In the genomic region with DNA sequence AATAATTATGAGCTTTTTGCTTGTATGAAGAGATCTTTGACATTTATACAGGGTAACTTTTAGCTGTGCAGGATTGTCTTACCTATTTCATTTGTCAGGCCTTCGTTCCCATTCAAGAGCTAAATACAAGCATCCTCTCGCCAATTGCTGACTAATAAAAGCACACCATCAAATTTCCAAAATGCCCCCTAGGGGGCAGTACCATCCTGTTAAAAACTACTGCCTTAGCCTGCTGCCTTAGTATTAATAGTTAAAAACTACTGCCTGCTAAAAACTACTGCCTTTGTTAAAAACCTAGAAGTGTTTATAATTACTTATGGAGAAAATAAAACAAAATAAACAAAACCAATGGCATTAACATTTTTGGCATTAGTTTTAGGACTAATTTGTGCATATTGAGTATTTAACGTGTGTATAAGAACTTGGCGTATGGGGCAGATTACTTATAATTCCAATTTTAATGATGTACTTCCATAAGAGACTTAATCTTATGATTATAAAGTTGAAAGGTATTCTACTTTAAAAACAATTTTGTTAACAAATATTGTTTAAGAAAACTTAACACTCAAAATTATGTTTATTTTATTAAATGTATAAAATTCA, we compare ENCODE assay signal across 8 cellular contexts. TPM values are rescaled to one million over a fixed set of nuclear protein-coding genes. Genes with fewer than 3 reads are reported as not detected.
A peak's percentile ranks its signal among the peaks of the same experiment; 100 is the strongest.
DNase-seq lines count a peak whose midpoint lies in the region; ATAC-seq and TF ChIP-seq lines count a peak whose summit lies in the region.

No MANE protein-coding gene starts in this region.

- DNase-seq in cardiac muscle cell (ENCODE audit: low read depth in 1 of 2, low spot score in 1 of 2) = peak; percentile 72 to 80
- DNase-seq in left cardiac atrium = no peak
- DNase-seq in LoVo (ENCODE audit: low spot score) = peak; percentile 60
- DNase-seq in RPMI7951 (ENCODE audit: low read depth) = peak; percentile 63
- peak; percentile 52 for DNase-seq in activated naive CD8-positive, alpha-beta T cell treated with anti-CD3 and anti-CD28 coated beads for 36 hours
- peak; percentile 46 for DNase-seq in glutamatergic neuron
- DNase-seq in stimulated activated CD4-positive, alpha-beta T cell treated with anti-CD3 and anti-CD28 coated beads, Interleukin-12 subunit alpha, Interleukin-12 subunit beta, amount 100 ng/mL, for 24 hours (ENCODE audit: low read depth in 2 of 2) = peak; percentile 23 to 59

- TF ChIP-seq CTCF in cardiac muscle cell (IDR thresholded peaks at IDR 0.05; ENCODE audit: low read depth, low read length) (peak; percentile 80), glutamatergic neuron (IDR thresholded peaks at IDR 0.05; ENCODE audit: partially characterized antibody, unreplicated experiment) (peak; percentile 93)

- H3K9me3 Mint-ChIP-seq in activated naive CD8-positive, alpha-beta T cell treated with anti-CD3 and anti-CD28 coated beads for 36 hours = peaks cover 1% of the 10 kb centered on the region
- peaks cover 7% of the 10 kb centered on the region for H3K9me3 Mint-ChIP-seq in glutamatergic neuron (ENCODE audit: unreplicated experiment)

- ATAC-seq in left cardiac atrium (no peak), HG03521 (IDR thresholded peaks at IDR 0.05; ENCODE audit: unreplicated experiment) (no peak)

- H3K4me1 ChIP-seq in cardiac muscle cell (ENCODE audit: low read depth) = no peaks in the 10 kb centered on the region

- no peak overlapping the region for H3K27ac Mint-ChIP-seq in activated naive CD8-positive, alpha-beta T cell treated with anti-CD3 and anti-CD28 coated beads for 36 hours
- no peak overlapping the region for H3K27ac Mint-ChIP-seq in glutamatergic neuron (ENCODE audit: unreplicated experiment)

- no peaks in the 10 kb centered on the region for H3K36me3 Mint-ChIP-seq in activated naive CD8-positive, alpha-beta T cell treated with anti-CD3 and anti-CD28 coated beads for 36 hours
- peaks cover 12% of the 10 kb centered on the region for H3K36me3 Mint-ChIP-seq in glutamatergic neuron (ENCODE audit: unreplicated experiment)

- H3K4me1 Mint-ChIP-seq in activated naive CD8-positive, alpha-beta T cell treated with anti-CD3 and anti-CD28 coated beads for 36 hours = peaks cover 18% of the 10 kb centered on the region
- H3K4me1 Mint-ChIP-seq in glutamatergic neuron (ENCODE audit: low read depth, unreplicated experiment) = no peaks in the 10 kb centered on the region

- H3K36me3 ChIP-seq in cardiac muscle cell = no peaks in the 10 kb centered on the region

- H3K27ac ChIP-seq in cardiac muscle cell = no peak overlapping the region

- no peaks in the 10 kb centered on the region for H3K9me3 ChIP-seq in cardiac muscle cell (ENCODE audit: low read depth)

- no peaks in the 10 kb centered on the region for H3K27me3 ChIP-seq in cardiac muscle cell

- H3K4me3 ChIP-seq in cardiac muscle cell = no peak overlapping the region

- intact Hi-C loops in left cardiac atrium (cut with DNase I) = loop anchor here in 1 of 2 donors (10.0 kb wide), 1 partner anchor 198 kb away; no protein-coding TSS in a partner anchor

- no peak overlapping the region for H3K4me3 Mint-ChIP-seq in activated naive CD8-positive, alpha-beta T cell treated with anti-CD3 and anti-CD28 coated beads for 36 hours
- H3K4me3 Mint-ChIP-seq in glutamatergic neuron (ENCODE audit: unreplicated experiment) = no peak overlapping the region

- no peaks in the 10 kb centered on the region for H3K27me3 Mint-ChIP-seq in activated naive CD8-positive, alpha-beta T cell treated with anti-CD3 and anti-CD28 coated beads for 36 hours
- no peaks in the 10 kb centered on the region for H3K27me3 Mint-ChIP-seq in glutamatergic neuron (ENCODE audit: unreplicated experiment)

RNA-seq across cellular contexts. Expression of a gene that starts 3.0 kb away (rescaled TPM):
- total RNA-seq in cardiac muscle cell (257 and 537 TPM in 2 replicates), left cardiac atrium (10 to 100 TPM; 58.7 to 63.3 TPM), glutamatergic neuron (ENCODE audit: unreplicated experiment) (52.7 TPM)
- 251 and 283 TPM in 2 replicates for polyA plus RNA-seq in cardiac muscle cell
- total RNA-seq in RPMI7951 (2014; rRNA removed; shearing (Covaris generic)) = 190 and 212 TPM in 2 replicates
- 10 to 100 TPM; 51.5 to 55.6 TPM for total RNA-seq in activated naive CD8-positive, alpha-beta T cell treated with anti-CD3 and anti-CD28 coated beads for 36 hours

RNA-seq across cellular contexts. Expression of a gene that starts 21.9 kb away (rescaled TPM):
- total RNA-seq in cardiac muscle cell (1.9 and 2.6 TPM in 2 replicates), left cardiac atrium (100 to 1,000 TPM; 138 to 441 TPM), glutamatergic neuron (ENCODE audit: unreplicated experiment) (3.7 TPM)
- 6.6 and 9.1 TPM in 2 replicates for polyA plus RNA-seq in cardiac muscle cell
- total RNA-seq in RPMI7951 (2014; rRNA removed; shearing (Covaris generic)) = 11.3 and 28.8 TPM in 2 replicates
- total RNA-seq in activated naive CD8-positive, alpha-beta T cell treated with anti-CD3 and anti-CD28 coated beads for 36 hours = 1 to 10 TPM; 1.6 to 2.4 TPM

RNA-seq across cellular contexts. Expression of a gene that starts 41.7 kb away (rescaled TPM):
- 0.78 and 9.8 TPM in 2 replicates for total RNA-seq in cardiac muscle cell
- 0.59 and 0.77 TPM in 2 replicates for polyA plus RNA-seq in cardiac muscle cell
- under 1 TPM; 0.18 to 0.29 TPM for total RNA-seq in left cardiac atrium
- total RNA-seq in RPMI7951 (2014; rRNA removed; shearing (Covaris generic)) = 0.36 and 0.39 TPM in 2 replicates
- total RNA-seq in activated naive CD8-positive, alpha-beta T cell treated with anti-CD3 and anti-CD28 coated beads for 36 hours = 1 to 10 TPM; 1.4 to 2.0 TPM
- total RNA-seq in glutamatergic neuron (ENCODE audit: unreplicated experiment) = 1.6 TPM

RNA-seq across cellular contexts. Expression of a gene that starts 51.3 kb away (rescaled TPM):
- 70.1 and 75.5 TPM in 2 replicates for total RNA-seq in cardiac muscle cell
- 95.4 and 111 TPM in 2 replicates for polyA plus RNA-seq in cardiac muscle cell
- 10 to 100 TPM; 10.5 to 13.8 TPM for total RNA-seq in left cardiac atrium
- total RNA-seq in RPMI7951 (2014; rRNA removed; shearing (Covaris generic)) = 8.9 and 20.8 TPM in 2 replicates
- 10 to 100 TPM; 15.9 to 18.2 TPM for total RNA-seq in activated naive CD8-positive, alpha-beta T cell treated with anti-CD3 and anti-CD28 coated beads for 36 hours
- 45.7 TPM for total RNA-seq in glutamatergic neuron (ENCODE audit: unreplicated experiment)

RNA-seq across cellular contexts. Expression of a gene that starts 51.4 kb away (rescaled TPM):
- total RNA-seq in cardiac muscle cell (167 and 188 TPM in 2 replicates), left cardiac atrium (100 to 1,000 TPM; 166 to 253 TPM), glutamatergic neuron (ENCODE audit: unreplicated experiment) (257 TPM)
- polyA plus RNA-seq in cardiac muscle cell = 227 and 272 TPM in 2 replicates
- 115 and 151 TPM in 2 replicates for total RNA-seq in RPMI7951 (2014; rRNA removed; shearing (Covaris generic))
- 100 to 1,000 TPM; 320 to 332 TPM for total RNA-seq in activated naive CD8-positive, alpha-beta T cell treated with anti-CD3 and anti-CD28 coated beads for 36 hours
